In the genomic region with DNA sequence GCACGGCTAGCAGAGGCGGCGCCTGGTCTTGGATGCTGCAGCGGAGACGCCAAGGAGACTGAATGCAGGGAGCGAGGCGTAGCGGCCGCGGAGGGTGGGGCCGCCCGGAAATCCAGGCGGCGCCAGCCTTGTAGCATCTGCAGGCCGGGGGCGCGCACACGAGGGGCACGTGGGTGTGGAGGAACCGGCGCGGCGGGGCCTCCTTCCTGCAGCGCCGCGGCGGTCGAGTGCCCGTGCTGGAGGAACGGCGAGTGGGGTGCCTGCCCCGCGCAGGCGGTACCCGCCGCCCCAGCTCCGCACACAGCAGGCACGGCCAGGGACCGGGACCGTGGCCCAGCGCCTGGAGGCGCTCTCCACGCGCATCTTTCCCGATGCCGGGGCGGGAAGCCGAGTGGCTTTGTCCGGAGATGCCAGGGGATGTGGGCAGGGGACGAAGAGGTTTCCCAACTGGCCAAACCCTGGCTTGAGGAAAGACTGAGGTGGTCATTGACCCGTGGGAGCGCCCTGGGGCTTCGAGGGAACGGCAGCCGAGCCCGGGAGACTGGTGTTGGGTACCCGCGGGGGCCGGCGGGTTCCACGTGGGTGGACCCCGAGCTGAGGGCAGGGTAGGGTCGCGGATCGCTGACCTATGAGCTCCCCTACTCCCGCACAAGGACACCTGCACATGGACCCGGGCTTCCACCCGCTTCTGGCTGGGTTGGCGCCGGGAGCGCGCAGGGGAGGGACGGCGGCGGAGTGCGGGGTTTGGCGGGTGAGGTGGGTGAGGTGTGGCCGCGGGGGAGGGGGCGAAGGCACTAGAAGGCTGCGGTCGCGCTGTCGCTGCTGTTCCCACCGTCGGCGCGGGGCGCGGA, we compare ENCODE assay signal across 8 cellular contexts.
DNase-seq lines count a peak whose midpoint lies in the region; ATAC-seq, FAIRE-seq and TF ChIP-seq lines count a peak whose summit lies in the region.

No MANE protein-coding gene starts in this region.

- intact Hi-C loops in K562 (cut with micrococcal nuclease), result no loop called here

- H2BK12ac ChIP-seq in mesenchymal stem cell (ENCODE audit: low read length in 2 of 2), result no peak overlapping the region

- H3K9me3 ChIP-seq in K562 (replicated peaks; ENCODE audit: control insufficient read depth, insufficient read depth, low read depth, low read length) (no peaks in the 10 kb centered on the region), mesenchymal stem cell (ENCODE audit: control insufficient read depth, low read length) (peaks cover 19% of the 10 kb centered on the region)

- BruUV-seq in K562 (replicated peaks; lab: Mats Ljungman, UMichigan), result no TSS peak

- H4K20me1 ChIP-seq in K562 (replicated peaks; ENCODE audit: control insufficient read depth, insufficient read depth, low read length), result no peaks in the 10 kb centered on the region

- no peak overlapping the region for H3K4me3 ChIP-seq in K562
- H3K4me3 ChIP-seq in mesenchymal stem cell (ENCODE audit: insufficient read depth in 1 of 2, low read depth in 1 of 2, low read length in 2 of 2), result peak overlapping the region; percentile 61 to 95

- POLR2A ChIA-PET in K562 (lab: Yijun Ruan, JAX), result no interaction called here

- H3K27ac ChIP-seq in K562 (ENCODE audit: extremely low read depth, low read depth, low read length), result no peak overlapping the region
- H3K27ac ChIP-seq in mesenchymal stem cell (ENCODE audit: low read length, poor library complexity, severe bottlenecking), result no peak overlapping the region

- no peak for TF ChIP-seq RAD21 in K562 (CRISPR knock-in tag; conservative IDR thresholded peaks at IDR 0.05 in 1 of 2, IDR thresholded peaks at IDR 0.05 in 1 of 2)

- no peak for FAIRE-seq in K562 (lab: Jason Lieb, UNC)

- ATAC-seq in K562 (peak; percentile 59), HG03139 (IDR thresholded peaks at IDR 0.05; ENCODE audit: unreplicated experiment) (no peak)

- no peak overlapping the region for H4K8ac ChIP-seq in mesenchymal stem cell (ENCODE audit: low read length)

- no peak overlapping the region for H3K18ac ChIP-seq in mesenchymal stem cell (ENCODE audit: low read depth in 1 of 2, low read length in 2 of 2)

- TF ChIP-seq POLR2A in K562 (conservative IDR thresholded peaks at IDR 0.05), result no peak

- H3K79me2 ChIP-seq in K562 (ENCODE audit: control insufficient read depth, insufficient read depth, low read length), result no peaks in the 10 kb centered on the region

- H2BK120ac ChIP-seq in mesenchymal stem cell (ENCODE audit: low read depth, low read length), result no peak overlapping the region

- H3K4me1 ChIP-seq in K562 (replicated peaks in 1 of 2; ENCODE audit: control insufficient read depth in 2 of 2, insufficient read depth in 2 of 2, low read length in 2 of 2) (peaks cover 0 to 33% of the 10 kb centered on the region in 2 experiments; a peak in 2 of 5 replicates), mesenchymal stem cell (ENCODE audit: control insufficient read depth, insufficient read depth, low read depth, low read length) (peaks cover 43% of the 10 kb centered on the region)

- H3K23ac ChIP-seq in mesenchymal stem cell (ENCODE audit: low read length in 2 of 2), result peak overlapping the region in 1 of 2 experiments; percentile 78

- H4K91ac ChIP-seq in mesenchymal stem cell (ENCODE audit: low read length), result no peak overlapping the region

- no peak for TF ChIP-seq EP300 in K562 (IDR thresholded peaks at IDR 0.05; ENCODE audit: low read length)

- H3K9me1 ChIP-seq in K562 (ENCODE audit: control insufficient read depth, insufficient read depth, low read length), result no peaks in the 10 kb centered on the region

- H3K9ac ChIP-seq in K562 (ENCODE audit: insufficient read depth in 1 of 2, low read depth in 2 of 2, low read length in 2 of 2) (no peak overlapping the region), mesenchymal stem cell (ENCODE audit: low read length) (peak overlapping the region; percentile 88)

- H3K79me1 ChIP-seq in mesenchymal stem cell (replicated peaks; ENCODE audit: low read length, poor library complexity, severe bottlenecking), result no peaks in the 10 kb centered on the region

- no peak overlapping the region for H2AK5ac ChIP-seq in mesenchymal stem cell (ENCODE audit: low read length, severe bottlenecking)

- in situ Hi-C loops in K562 (cut with MboI), result no loop called here

- H3K4me2 ChIP-seq in K562 (ENCODE audit: insufficient read depth, low read length) (no peak overlapping the region), mesenchymal stem cell (ENCODE audit: low read length, poor library complexity, severe bottlenecking) (peak overlapping the region; percentile 87)

- no peak overlapping the region for H3K4ac ChIP-seq in mesenchymal stem cell (ENCODE audit: low read depth in 1 of 2, low read length in 2 of 2)

- H3K36me3 ChIP-seq in K562 (ENCODE audit: control insufficient read depth, insufficient read depth, low read length) (no peaks in the 10 kb centered on the region), mesenchymal stem cell (ENCODE audit: control insufficient read depth in 1 of 2, insufficient read depth in 2 of 2, low read depth in 1 of 2, low read length in 2 of 2) (no peaks in the 10 kb centered on the region)

- TF ChIP-seq CTCF in K562 (IDR thresholded peaks at IDR 0.05 in 2 of 3, conservative IDR thresholded peaks at IDR 0.05 in 1 of 3; ENCODE audit: insufficient read depth in 2 of 3, low read depth in 1 of 3, low read length in 3 of 3), result no peak

- 8% methylated on average over 63 of the region's 90 CpGs for WGBS in K562 (ENCODE audit: insufficient coverage, low coverage, missing lambda C conversion rate)
- WGBS in mesenchymal stem cell, result 1% methylated on average over 69 of the region's 90 CpGs

- DNase-seq in A172 (ENCODE audit: low spot score) (peak; percentile 36), ELR (ENCODE audit: low read depth) (peak; percentile 72), NCI-H69 (lab: John Stamatoyannopoulos, UW) (peak; percentile 57), K562 (ENCODE audit: extremely low read depth in 1 of 4, low spot score in 3 of 4) (no peak), mesenchymal stem cell (peak; percentile 5), SKM-1 (lab: John Stamatoyannopoulos, UW; ENCODE audit: unreplicated experiment) (no peak), cerebellum (ENCODE audit: low spot score) (no peak)

- H2BK15ac ChIP-seq in mesenchymal stem cell (ENCODE audit: low read depth, poor library complexity, severe bottlenecking), result no peak overlapping the region

- CTCF ChIA-PET in K562 (lab: Yijun Ruan, JAX; ENCODE audit: low intra/inter-chr PET ratio), result no interaction called here

- no peak overlapping the region for H2AFZ ChIP-seq in K562 (ENCODE audit: low read depth, low read length)
- peak overlapping the region; percentile 54 for H2AFZ ChIP-seq in mesenchymal stem cell (ENCODE audit: low read depth, low read length)

- H3K27me3 ChIP-seq in K562 (ENCODE audit: control insufficient read depth in 2 of 2, insufficient read depth in 2 of 2, low read length in 2 of 2) (peaks cover 41 to 53% of the 10 kb centered on the region in 2 experiments), mesenchymal stem cell (ENCODE audit: control insufficient read depth in 1 of 2, insufficient read depth in 1 of 2, low read length in 2 of 2) (peaks cover 0 to 23% of the 10 kb centered on the region in 2 experiments)

- no peak overlapping the region for H2BK5ac ChIP-seq in mesenchymal stem cell (ENCODE audit: low read depth, low read length, poor library complexity, severe bottlenecking)

- H3K14ac ChIP-seq in mesenchymal stem cell (ENCODE audit: low read length in 2 of 2), result no peak overlapping the region

TF ChIP-seq in K562, 482 proteins besides CTCF, POLR2A, EP300 and RAD21 (continues in another document):
- TF ChIP-seq ETV6 (IDR thresholded peaks at IDR 0.05; ENCODE audit: borderline replicate concordance in 1 of 2, low read depth in 2 of 2, low read length in 1 of 2), result no peak
- no peak for TF ChIP-seq ETV6 (CRISPR knock-in tag; IDR thresholded peaks at IDR 0.05; ENCODE audit: borderline replicate concordance)
- TF ChIP-seq, protein P1, sequence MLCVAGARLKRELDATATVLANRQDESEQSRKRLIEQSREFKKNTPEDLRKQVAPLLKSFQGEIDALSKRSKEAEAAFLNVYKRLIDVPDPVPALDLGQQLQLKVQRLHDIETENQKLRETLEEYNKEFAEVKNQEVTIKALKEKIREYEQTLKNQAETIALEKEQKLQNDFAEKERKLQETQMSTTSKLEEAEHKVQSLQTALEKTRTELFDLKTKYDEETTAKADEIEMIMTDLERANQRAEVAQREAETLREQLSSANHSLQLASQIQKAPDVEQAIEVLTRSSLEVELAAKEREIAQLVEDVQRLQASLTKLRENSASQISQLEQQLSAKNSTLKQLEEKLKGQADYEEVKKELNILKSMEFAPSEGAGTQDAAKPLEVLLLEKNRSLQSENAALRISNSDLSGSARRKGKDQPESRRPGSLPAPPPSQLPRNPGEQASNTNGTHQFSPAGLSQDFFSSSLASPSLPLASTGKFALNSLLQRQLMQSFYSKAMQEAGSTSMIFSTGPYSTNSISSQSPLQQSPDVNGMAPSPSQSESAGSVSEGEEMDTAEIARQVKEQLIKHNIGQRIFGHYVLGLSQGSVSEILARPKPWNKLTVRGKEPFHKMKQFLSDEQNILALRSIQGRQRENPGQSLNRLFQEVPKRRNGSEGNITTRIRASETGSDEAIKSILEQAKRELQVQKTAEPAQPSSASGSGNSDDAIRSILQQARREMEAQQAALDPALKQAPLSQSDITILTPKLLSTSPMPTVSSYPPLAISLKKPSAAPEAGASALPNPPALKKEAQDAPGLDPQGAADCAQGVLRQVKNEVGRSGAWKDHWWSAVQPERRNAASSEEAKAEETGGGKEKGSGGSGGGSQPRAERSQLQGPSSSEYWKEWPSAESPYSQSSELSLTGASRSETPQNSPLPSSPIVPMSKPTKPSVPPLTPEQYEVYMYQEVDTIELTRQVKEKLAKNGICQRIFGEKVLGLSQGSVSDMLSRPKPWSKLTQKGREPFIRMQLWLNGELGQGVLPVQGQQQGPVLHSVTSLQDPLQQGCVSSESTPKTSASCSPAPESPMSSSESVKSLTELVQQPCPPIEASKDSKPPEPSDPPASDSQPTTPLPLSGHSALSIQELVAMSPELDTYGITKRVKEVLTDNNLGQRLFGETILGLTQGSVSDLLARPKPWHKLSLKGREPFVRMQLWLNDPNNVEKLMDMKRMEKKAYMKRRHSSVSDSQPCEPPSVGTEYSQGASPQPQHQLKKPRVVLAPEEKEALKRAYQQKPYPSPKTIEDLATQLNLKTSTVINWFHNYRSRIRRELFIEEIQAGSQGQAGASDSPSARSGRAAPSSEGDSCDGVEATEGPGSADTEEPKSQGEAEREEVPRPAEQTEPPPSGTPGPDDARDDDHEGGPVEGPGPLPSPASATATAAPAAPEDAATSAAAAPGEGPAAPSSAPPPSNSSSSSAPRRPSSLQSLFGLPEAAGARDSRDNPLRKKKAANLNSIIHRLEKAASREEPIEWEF (CRISPR knock-in tag; IDR thresholded peaks at IDR 0.05), result no peak

Comparison
In these comparisons a context has a peak if more than half of its experiments do, and no peak if none do; other contexts are left out.
1. DNase-seq: peak in A172 (single experiment), ELR (single experiment), NCI-H69 (single experiment) and mesenchymal stem cell (single experiment); none in K562 (0 of 4), SKM-1 (single experiment) and cerebellum (single experiment).